22 cellular contexts compared by ENCODE assay signal in genomic region chr11:12785901-12786300, GRCh38.
DNase-seq lines count a peak whose midpoint lies in the region; ATAC-seq, FAIRE-seq and TF ChIP-seq lines count a peak whose summit lies in the region.
"Had no signal": no experiment of that assay in that cellular context is flagged by ENCODE, and none has a peak within 500 bp of the region (broad histone marks: within the 10 kb centered on the region; RNA-seq: fewer than 3 reads in every experiment).

No MANE protein-coding gene starts in this region.

- peaks cover 8 to 10% (median 9%) of the 10 kb centered on the region in 3 donors for H3K4me1 ChIP-seq in pancreas
- H3K4me1 ChIP-seq: prostate gland had no signal

- no peaks in the 10 kb centered on the region for H3K36me3 ChIP-seq in pancreas
- H3K36me3 ChIP-seq: prostate gland had no signal

- 40 to 45% methylated on average over 5 of the region's 5 CpGs for WGBS in pancreas, 2 donors

- no peak for FAIRE-seq in pancreas (lab: Jason Lieb, UNC)
- FAIRE-seq: HepG2 had no signal

- no peak overlapping the region for H3K4me3 ChIP-seq in pancreas
- H3K4me3 ChIP-seq: prostate gland had no signal

- no peaks in the 10 kb centered on the region for H3K27me3 ChIP-seq in pancreas
- H3K27me3 ChIP-seq: foreskin keratinocyte had no signal

- peak; percentile 91 to 96 (median 93) for ATAC-seq in pancreas
- ATAC-seq in Right ventricle myocardium inferior = no peak
- ATAC-seq: activated CD4-positive, CD25-positive, alpha-beta regulatory T cell treated with anti-CD3 and anti-CD28 coated beads, Interleukin-2, amount 50 U/mL, for 24 hours; activated CD8-positive, alpha-beta T cell treated with anti-CD3 and anti-CD28 coated beads, Interleukin-2, amount 10 ng/mL, durations not matched to agents 7 days and 5 days; CD8-positive, alpha-beta T cell; foreskin keratinocyte; HepG2 had no signal

- H3K27ac ChIP-seq in pancreas = peak overlapping the region in 2 of 4 donors; percentile 24 to 37
- H3K27ac ChIP-seq: 22Rv1, foreskin keratinocyte, prostate gland had no signal

- TF ChIP-seq CTCF in pancreas (IDR thresholded peaks at IDR 0.05) = no peak

- intact Hi-C loops in pancreas (cut with DNase I) (no loop called here), Right ventricle myocardium inferior (cut with DNase I) (no loop called here)

- H3K9me3 ChIP-seq in pancreas = no peaks in the 10 kb centered on the region
- H3K9me3 ChIP-seq: prostate gland had no signal

- peak; percentile 66 for DNase-seq in DMS153 (lab: John Stamatoyannopoulos, UW)
- DNase-seq in DMS153 treated with DMSO at 0.1 percent for 48 hours (lab: John Stamatoyannopoulos, UW; ENCODE audit: unreplicated experiment) = no peak
- DNase-seq in NCI-H1105 treated with DMSO at 0.1 percent for 48 hours (lab: John Stamatoyannopoulos, UW) = peak; percentile 97
- peak; percentile 84 for DNase-seq in NCI-H345 treated with DMSO at 0.1 percent for 48 hours (lab: John Stamatoyannopoulos, UW; ENCODE audit: unreplicated experiment)
- peak; percentile 60 to 84 (median 71) for DNase-seq in pancreas
- DNase-seq in cortex of kidney (lab: John Stamatoyannopoulos, UW) = no peak
- no peak for DNase-seq in Right ventricle myocardium inferior (ENCODE audit: missing footprints)
- no peak for DNase-seq in stimulated activated CD4-positive, alpha-beta T cell treated with anti-CD3 and anti-CD28 coated beads, Interleukin-2, amount 100 ng/mL, for 48 hours
- DNase-seq: activated CD8-positive, alpha-beta T cell treated with anti-CD3 and anti-CD28 coated beads, Interleukin-2, amount 10 ng/mL, durations not matched to agents 7 days and 5 days; activated naive CD4-positive, alpha-beta T cell treated with anti-CD3 and anti-CD28 coated beads for 36 hours; activated T-cell treated with anti-CD3 and anti-CD28 coated beads, Interleukin-2, amount 50 U/mL, for 1 hour; amygdala; CD8-positive, alpha-beta T cell; foreskin keratinocyte; HCEC 1CT; islet precursor cell; NCI-H1694 treated with DMSO at 0.1 percent for 48 hours; stimulated activated CD4-positive, alpha-beta T cell treated with anti-CD3 and anti-CD28 coated beads, Interleukin-4, amount 100 ng/mL, for 1 hour had no signal

Comparison
In these comparisons a context has a peak if more than half of its experiments do, and no peak if none do; other contexts are left out.
1. DNase-seq: peak in DMS153 (single experiment), NCI-H1105 treated with DMSO at 0.1 percent for 48 hours (single experiment), NCI-H345 treated with DMSO at 0.1 percent for 48 hours (single experiment) and pancreas (6 of 6); none in DMS153 treated with DMSO at 0.1 percent for 48 hours (single experiment), cortex of kidney (single experiment), Right ventricle myocardium inferior (single experiment) and stimulated activated CD4-positive, alpha-beta T cell treated with anti-CD3 and anti-CD28 coated beads, Interleukin-2, amount 100 ng/mL, for 48 hours (0 of 2).